In genomic region chr18:77061946-77062517, GRCh38 we compare ENCODE assay signal across 8 cellular contexts.
DNase-seq lines count a peak whose midpoint lies in the region; ATAC-seq, FAIRE-seq and TF ChIP-seq lines count a peak whose summit lies in the region.

No MANE protein-coding gene starts in this region.

- peaks cover 0 to 2% (median 0%) of the 10 kb centered on the region in 3 donors for H3K9me3 Mint-ChIP-seq in IgD-negative memory B cell
- peaks cover 4% of the 10 kb centered on the region for H3K9me3 Mint-ChIP-seq in activated naive CD8-positive, alpha-beta T cell treated with anti-CD3 and anti-CD28 coated beads, Interleukin-2, amount 50 U/mL, for 24 hours
- H3K9me3 Mint-ChIP-seq in naive thymus-derived CD4-positive, alpha-beta T cell, result peaks cover 0 to 2% (median 0%) of the 10 kb centered on the region in 11 donors
- H3K9me3 Mint-ChIP-seq in MCF 10A (ENCODE audit: unreplicated experiment), result no peaks in the 10 kb centered on the region

- CTCF ChIA-PET in naive thymus-derived CD4-positive, alpha-beta T cell (lab: Charles Lee), result interaction anchor here (0.7 to 1.3 kb wide), 4 partner anchors 44 to 69 kb away, joined by 3 to 4 read pairs (median 4); no protein-coding TSS in a partner anchor
- CTCF ChIA-PET in MCF 10A (lab: Yijun Ruan, JAX), result interaction anchor here (0.8 to 1.3 kb wide), 3 partner anchors 10 to 95 kb away, joined by 3 to 4 read pairs (median 4); no protein-coding TSS in a partner anchor

- H3K4me3 ChIP-seq in naive thymus-derived CD4-positive, alpha-beta T cell (ENCODE audit: low read length), result peak overlapping the region; percentile 16

- H3K27me3 ChIP-seq in naive thymus-derived CD4-positive, alpha-beta T cell (ENCODE audit: control insufficient read depth in 2 of 2, insufficient read depth in 2 of 2, low read length in 2 of 2), result no peaks in the 10 kb centered on the region

- FAIRE-seq in GM12892 (lab: Jason Lieb, UNC), result no peak

- POLR2A ChIA-PET in naive thymus-derived CD4-positive, alpha-beta T cell (lab: Charles Lee), result interaction anchor here (0.5 to 2.8 kb wide), 10 partner anchors 8 to 70 kb away, joined by 3 to 15 read pairs (median 5); partner anchors contain the start of gene MBP
- POLR2A ChIA-PET in MCF 10A (lab: Yijun Ruan, JAX), result no interaction called here

- peaks cover 0 to 6% (median 3%) of the 10 kb centered on the region in 3 experiments for H3K36me3 ChIP-seq in naive thymus-derived CD4-positive, alpha-beta T cell (ENCODE audit: control insufficient read depth in 2 of 3, insufficient read depth in 3 of 3, low read length in 3 of 3)

- H3K27ac ChIP-seq in naive thymus-derived CD4-positive, alpha-beta T cell (ENCODE audit: low read depth, low read length), result peak overlapping the region; percentile 82

- BruUV-seq in MCF 10A (replicated peaks; lab: Mats Ljungman, UMichigan), result no TSS peak

- peak overlapping the region; percentile 97 to 100 (median 97) for H3K27ac Mint-ChIP-seq in IgD-negative memory B cell
- peak overlapping the region; percentile 93 for H3K27ac Mint-ChIP-seq in activated naive CD8-positive, alpha-beta T cell treated with anti-CD3 and anti-CD28 coated beads, Interleukin-2, amount 50 U/mL, for 24 hours
- H3K27ac Mint-ChIP-seq in naive thymus-derived CD4-positive, alpha-beta T cell, result peak overlapping the region; percentile 96 to 100 (median 99)
- no peak overlapping the region for H3K27ac Mint-ChIP-seq in MCF 10A (ENCODE audit: low read depth, unreplicated experiment)

- peaks cover 64 to 90% of the 10 kb centered on the region in 2 donors for H3K4me1 ChIP-seq in naive thymus-derived CD4-positive, alpha-beta T cell (ENCODE audit: control insufficient read depth in 2 of 2, insufficient read depth in 2 of 2, low read length in 2 of 2)

- no peak for DNase-seq in GM12892 (ENCODE audit: insufficient read length)
- DNase-seq in activated naive CD8-positive, alpha-beta T cell treated with anti-CD3 and anti-CD28 coated beads, Interleukin-2, amount 50 U/mL, for 24 hours, result no peak
- peak in 1 of 9 donors; percentile 32 for DNase-seq in naive thymus-derived CD4-positive, alpha-beta T cell
- DNase-seq in NCI-H748 treated with DMSO at 0.1 percent for 48 hours (lab: John Stamatoyannopoulos, UW), result no peak
- no peak for DNase-seq in MCF 10A (ENCODE audit: unreplicated experiment)
- no peak for DNase-seq in NCI-H446 treated with DMSO at 0.1 percent for 48 hours (lab: John Stamatoyannopoulos, UW)

- peak; percentile 39 for ATAC-seq in GM21576 (IDR thresholded peaks at IDR 0.05; ENCODE audit: unreplicated experiment)
- ATAC-seq in activated naive CD8-positive, alpha-beta T cell treated with anti-CD3 and anti-CD28 coated beads, Interleukin-2, amount 50 U/mL, for 24 hours, result peak; percentile 0
- peak; percentile 64 for ATAC-seq in naive thymus-derived CD4-positive, alpha-beta T cell

- TF ChIP-seq CTCF in MCF 10A (IDR thresholded peaks at IDR 0.05; ENCODE audit: unreplicated experiment), result no peak

- H3K9me3 ChIP-seq in naive thymus-derived CD4-positive, alpha-beta T cell (ENCODE audit: control insufficient read depth in 2 of 3, low read length in 3 of 3), result no peaks in the 10 kb centered on the region

- H3K4me3 Mint-ChIP-seq in IgD-negative memory B cell (peak overlapping the region; percentile 52 to 93 (median 83)), MCF 10A (ENCODE audit: unreplicated experiment) (no peak overlapping the region)
- peak overlapping the region; percentile 29 for H3K4me3 Mint-ChIP-seq in activated naive CD8-positive, alpha-beta T cell treated with anti-CD3 and anti-CD28 coated beads, Interleukin-2, amount 50 U/mL, for 24 hours
- peak overlapping the region; percentile 56 to 89 (median 74) for H3K4me3 Mint-ChIP-seq in naive thymus-derived CD4-positive, alpha-beta T cell

- intact Hi-C loops in naive thymus-derived CD4-positive, alpha-beta T cell (cut with micrococcal nuclease), result loop anchor here (1.0 to 10.0 kb wide), 10 partner anchors 9 to 687 kb away; partner anchors contain the start of genes ZNF236 (in 2 of the 2), MBP (in 1 of the 2) and ZNF516 (in 1 of the 2)
- intact Hi-C loops in MCF 10A (cut with micrococcal nuclease), result no loop called here

- H3K4me1 Mint-ChIP-seq in IgD-negative memory B cell, result peaks cover 47 to 72% (median 60%) of the 10 kb centered on the region in 3 donors
- H3K4me1 Mint-ChIP-seq in activated naive CD8-positive, alpha-beta T cell treated with anti-CD3 and anti-CD28 coated beads, Interleukin-2, amount 50 U/mL, for 24 hours, result peaks cover 86% of the 10 kb centered on the region
- peaks cover 48 to 89% (median 83%) of the 10 kb centered on the region in 7 donors for H3K4me1 Mint-ChIP-seq in naive thymus-derived CD4-positive, alpha-beta T cell
- peaks cover 20% of the 10 kb centered on the region for H3K4me1 Mint-ChIP-seq in MCF 10A (ENCODE audit: insufficient read depth, unreplicated experiment)

- peak; percentile 53 for TF ChIP-seq POLR2A in GM12892 (IDR thresholded peaks at IDR 0.05; ENCODE audit: low read depth, low read length)

- H3K36me3 Mint-ChIP-seq in IgD-negative memory B cell (peaks cover 7% of the 10 kb centered on the region), MCF 10A (ENCODE audit: insufficient read depth, unreplicated experiment) (peaks cover 18% of the 10 kb centered on the region)
- H3K36me3 Mint-ChIP-seq in activated naive CD8-positive, alpha-beta T cell treated with anti-CD3 and anti-CD28 coated beads, Interleukin-2, amount 50 U/mL, for 24 hours (ENCODE audit: low read depth), result peaks cover 59% of the 10 kb centered on the region
- peaks cover 5 to 48% (median 25%) of the 10 kb centered on the region in 5 donors for H3K36me3 Mint-ChIP-seq in naive thymus-derived CD4-positive, alpha-beta T cell

- H3K27me3 Mint-ChIP-seq in IgD-negative memory B cell (no peaks in the 10 kb centered on the region), MCF 10A (ENCODE audit: insufficient read depth, unreplicated experiment) (no peaks in the 10 kb centered on the region)
- H3K27me3 Mint-ChIP-seq in activated naive CD8-positive, alpha-beta T cell treated with anti-CD3 and anti-CD28 coated beads, Interleukin-2, amount 50 U/mL, for 24 hours, result no peaks in the 10 kb centered on the region
- no peaks in the 10 kb centered on the region for H3K27me3 Mint-ChIP-seq in naive thymus-derived CD4-positive, alpha-beta T cell

Comparison
In these comparisons a context has a peak if more than half of its experiments do, and no peak if none do; other contexts are left out.
1. ATAC-seq: peak in every context shown above with its lines; median percentile 64 in naive thymus-derived CD4-positive, alpha-beta T cell; 39 in GM21576; 0 in activated naive CD8-positive, alpha-beta T cell treated with anti-CD3 and anti-CD28 coated beads, Interleukin-2, amount 50 U/mL, for 24 hours.